ENCODE assay signal across 23 cellular contexts in genomic region chr17:80137131-80137530, GRCh38. TPM values are rescaled to one million over a fixed set of nuclear protein-coding genes. Genes with fewer than 3 reads are reported as not detected.
"Had no signal": no experiment of that assay in that cellular context is flagged by ENCODE, and none has a peak within 500 bp of the region (broad histone marks: within the 10 kb centered on the region; RNA-seq: fewer than 3 reads in every experiment).

No MANE protein-coding gene starts in this region.

- H2AFZ ChIP-seq: neural progenitor cell had no signal

- H3K9me3 Mint-ChIP-seq: effector memory CD8-positive, alpha-beta T cell; memory B cell; mesothelial cell of epicardium; naive B cell; natural killer cell treated with Interleukin-12 subunit alpha and Interleukin-12 subunit beta and Interleukin-15 and Interleukin-18, amount 100 ng/mL, for 72 hours; neural progenitor cell; stimulated activated naive B cell treated with anti-CD40 and anti-IgM and Interleukin-4, amounts not matched to agents 10 μg/mL and 1 μg/mL and 100 μg/mL, for 72 hours; stimulated activated naive CD8-positive, alpha-beta T cell treated with anti-CD3 and anti-CD28 coated beads, Interleukin-15, Interleukin-2, amounts not matched to agents 100 ng/mL and 50 ng/mL, for 24 hours had no signal

- H3K9ac ChIP-seq: neural progenitor cell had no signal

- H3K27me3 ChIP-seq: gastrocnemius medialis, neural progenitor cell, right atrium auricular region, spleen, tibial nerve, upper lobe of left lung had no signal

- H3K27ac ChIP-seq: coronary artery, gastrocnemius medialis, neural progenitor cell, prostate gland, right atrium auricular region, skin epidermis, spleen, thoracic aorta, tibial nerve, upper lobe of left lung had no signal

- H3K4me1 Mint-ChIP-seq: memory B cell; mesothelial cell of epicardium; naive B cell; stimulated activated naive B cell treated with anti-CD40 and anti-IgM and Interleukin-4, amounts not matched to agents 10 μg/mL and 1 μg/mL and 100 μg/mL, for 72 hours had no signal

- H3K27me3 Mint-ChIP-seq: effector memory CD8-positive, alpha-beta T cell; memory B cell; naive B cell; natural killer cell treated with Interleukin-12 subunit alpha and Interleukin-12 subunit beta and Interleukin-15 and Interleukin-18, amount 100 ng/mL, for 72 hours; stimulated activated naive B cell treated with anti-CD40 and anti-IgM and Interleukin-4, amounts not matched to agents 10 μg/mL and 1 μg/mL and 100 μg/mL, for 72 hours; stimulated activated naive CD8-positive, alpha-beta T cell treated with anti-CD3 and anti-CD28 coated beads, Interleukin-15, Interleukin-2, amounts not matched to agents 100 ng/mL and 50 ng/mL, for 24 hours had no signal

- H3K4me3 ChIP-seq: coronary artery, gastrocnemius medialis, lung, mucosa of descending colon, neural progenitor cell, prostate gland, right atrium auricular region, skin epidermis, spleen, thoracic aorta, tibial nerve, upper lobe of left lung had no signal

- H3K4me2 ChIP-seq: neural progenitor cell had no signal

- H3K4me1 ChIP-seq: gastrocnemius medialis, prostate gland, right atrium auricular region, spleen, tibial nerve, upper lobe of left lung had no signal

- FAIRE-seq: keratinocyte had no signal

- ATAC-seq: effector memory CD8-positive, alpha-beta T cell; gastrocnemius medialis; left lobe of liver; mucosa of descending colon; natural killer cell treated with Interleukin-12 subunit alpha and Interleukin-12 subunit beta and Interleukin-15 and Interleukin-18, amount 100 ng/mL, for 72 hours; stimulated activated naive B cell treated with anti-CD40 and anti-IgM and Interleukin-4, amounts not matched to agents 10 μg/mL and 1 μg/mL and 100 μg/mL, for 72 hours had no signal

- DNase-seq: dermis blood vessel endothelial cell; effector memory CD8-positive, alpha-beta T cell; gastrocnemius medialis; mucosa of descending colon; naive B cell; nucleus accumbens; spleen; stimulated activated naive B cell treated with anti-CD40 and anti-IgM and Interleukin-4, amounts not matched to agents 10 μg/mL and 1 μg/mL and 100 μg/mL, for 72 hours; upper lobe of left lung had no signal

- H3K9me3 ChIP-seq: gastrocnemius medialis, mucosa of descending colon, prostate gland, right atrium auricular region, spleen, thoracic aorta, tibial nerve, upper lobe of left lung had no signal

- H3K4me3 Mint-ChIP-seq: effector memory CD8-positive, alpha-beta T cell; memory B cell; mesothelial cell of epicardium; naive B cell; natural killer cell treated with Interleukin-12 subunit alpha and Interleukin-12 subunit beta and Interleukin-15 and Interleukin-18, amount 100 ng/mL, for 72 hours; neural progenitor cell; stimulated activated naive B cell treated with anti-CD40 and anti-IgM and Interleukin-4, amounts not matched to agents 10 μg/mL and 1 μg/mL and 100 μg/mL, for 72 hours; stimulated activated naive CD8-positive, alpha-beta T cell treated with anti-CD3 and anti-CD28 coated beads, Interleukin-15, Interleukin-2, amounts not matched to agents 100 ng/mL and 50 ng/mL, for 24 hours had no signal

- H3K27ac Mint-ChIP-seq: effector memory CD8-positive, alpha-beta T cell; memory B cell; mesothelial cell of epicardium; natural killer cell treated with Interleukin-12 subunit alpha and Interleukin-12 subunit beta and Interleukin-15 and Interleukin-18, amount 100 ng/mL, for 72 hours; neural progenitor cell; stimulated activated naive B cell treated with anti-CD40 and anti-IgM and Interleukin-4, amounts not matched to agents 10 μg/mL and 1 μg/mL and 100 μg/mL, for 72 hours; stimulated activated naive CD8-positive, alpha-beta T cell treated with anti-CD3 and anti-CD28 coated beads, Interleukin-15, Interleukin-2, amounts not matched to agents 100 ng/mL and 50 ng/mL, for 24 hours had no signal

RNA-seq across cellular contexts. Expression of gene CARD14, which starts 32.7 kb away (rescaled TPM):
- total RNA-seq: gastrocnemius medialis; natural killer cell treated with Interleukin-12 subunit alpha and Interleukin-12 subunit beta and Interleukin-15 and Interleukin-18, amount 100 ng/mL, for 72 hours; right atrium auricular region; thoracic aorta had no signal
